In genomic region chr9:27125030-27125429, GRCh38 we compare ENCODE assay signal across 10 cellular contexts. TPM values are rescaled to one million over a fixed set of nuclear protein-coding genes. Genes with fewer than 3 reads are reported as not detected.
DNase-seq lines count a peak whose midpoint lies in the region; ATAC-seq, FAIRE-seq and TF ChIP-seq lines count a peak whose summit lies in the region.
"Had no signal": no experiment of that assay in that cellular context is flagged by ENCODE, and none has a peak within 500 bp of the region (broad histone marks: within the 10 kb centered on the region; RNA-seq: fewer than 3 reads in every experiment).

No MANE protein-coding gene starts in this region.

- no peaks in the 10 kb centered on the region for H3K36me3 ChIP-seq in bronchial epithelial cell (ENCODE audit: control insufficient read depth, insufficient read depth, low read length)
- no peaks in the 10 kb centered on the region for H3K36me3 ChIP-seq in left lung
- no peaks in the 10 kb centered on the region for H3K36me3 ChIP-seq in aorta (ENCODE audit: control insufficient read depth in 1 of 2, insufficient read depth in 2 of 2, low read length in 1 of 2)
- H3K36me3 ChIP-seq in kidney (ENCODE audit: control insufficient read depth in 1 of 2, insufficient read depth in 2 of 2, low read length in 2 of 2): no peaks in the 10 kb centered on the region
- H3K36me3 ChIP-seq: cardiac muscle cell had no signal

- H3K4me1 ChIP-seq in left lung (no peaks in the 10 kb centered on the region), aorta (ENCODE audit: control insufficient read depth in 1 of 2, insufficient read depth in 2 of 2, low read length in 2 of 2) (no peaks in the 10 kb centered on the region), kidney (ENCODE audit: control insufficient read depth in 1 of 2, insufficient read depth in 1 of 2, low read depth in 1 of 2, low read length in 2 of 2) (no peaks in the 10 kb centered on the region)

- TF ChIP-seq CTCF in bronchial epithelial cell (IDR thresholded peaks at IDR 0.05; ENCODE audit: insufficient read depth, low read length, severe bottlenecking) (no peak), left lung (IDR thresholded peaks at IDR 0.05) (no peak), kidney (IDR thresholded peaks at IDR 0.05; ENCODE audit: borderline replicate concordance, extremely low read depth, insufficient read depth) (no peak)

- intact Hi-C loops in left lung (cut with DNase I) (no loop called here), aorta (cut with DNase I) (no loop called here), kidney (cut with DNase I) (no loop called here)

- DNase-seq in NCI-H82 (lab: John Stamatoyannopoulos, UW): peak; percentile 84
- DNase-seq in NCI-H82 treated with DMSO at 0.1 percent for 48 hours (lab: John Stamatoyannopoulos, UW; ENCODE audit: unreplicated experiment): no peak
- DNase-seq in bronchial epithelial cell (ENCODE audit: low read depth): peak; percentile 99
- peak in 1 of 2 donors; percentile 57 for DNase-seq in left lung
- DNase-seq in aorta: peak in 1 of 2 donors; percentile 71
- no peak for DNase-seq in HEK293T (ENCODE audit: extremely low spot score)
- DNase-seq in kidney: no peak

- no peak overlapping the region for H3K4me3 ChIP-seq in bronchial epithelial cell (ENCODE audit: low read depth, low read length)
- no peak overlapping the region for H3K4me3 ChIP-seq in left lung
- H3K4me3 ChIP-seq in aorta (ENCODE audit: low read length in 2 of 2): no peak overlapping the region
- no peak overlapping the region for H3K4me3 ChIP-seq in kidney (ENCODE audit: low read length in 2 of 2)
- H3K4me3 ChIP-seq: cardiac muscle cell had no signal

- 31 to 41% methylated on average over 4 of the region's 4 CpGs for WGBS in aorta, 2 donors

- ATAC-seq in left lung (peak; percentile 89), aorta (ENCODE audit: low FRiP score) (peak; percentile 65), HG03280 (IDR thresholded peaks at IDR 0.05; ENCODE audit: unreplicated experiment) (no peak)

- FAIRE-seq in bronchial epithelial cell (lab: Jason Lieb, UNC): peak; percentile 98
- no peak for FAIRE-seq in kidney (lab: Jason Lieb, UNC)

- no peaks in the 10 kb centered on the region for H3K9me3 ChIP-seq in left lung
- no peaks in the 10 kb centered on the region for H3K9me3 ChIP-seq in aorta (ENCODE audit: control insufficient read depth, low read length)
- no peaks in the 10 kb centered on the region for H3K9me3 ChIP-seq in kidney (ENCODE audit: control insufficient read depth in 1 of 2, low read length in 2 of 2)

- no peak overlapping the region for H3K9ac ChIP-seq in kidney (ENCODE audit: low read length in 2 of 2)

- H3K27ac ChIP-seq in left lung (peak overlapping the region in 1 of 2 donors; percentile 1), aorta (ENCODE audit: low read depth in 1 of 2, low read length in 2 of 2) (no peak overlapping the region), kidney (ENCODE audit: low read depth in 2 of 2, low read length in 2 of 2) (no peak overlapping the region)
- H3K27ac ChIP-seq: C4-2B, cardiac muscle cell had no signal

- POLR2A ChIA-PET in HEK293T (lab: Yijun Ruan, JAX): no interaction called here

- no peaks in the 10 kb centered on the region for H3K27me3 ChIP-seq in bronchial epithelial cell (ENCODE audit: control insufficient read depth, insufficient read depth, low read length)
- H3K27me3 ChIP-seq in left lung: no peaks in the 10 kb centered on the region
- no peaks in the 10 kb centered on the region for H3K27me3 ChIP-seq in aorta (ENCODE audit: control insufficient read depth in 1 of 2, insufficient read depth in 2 of 2, low read length in 1 of 2)
- H3K27me3 ChIP-seq: cardiac muscle cell had no signal

- CTCF ChIA-PET in HEK293T (lab: Yijun Ruan, JAX): no interaction called here

TF ChIP-seq in HEK293T, 16 proteins besides CTCF, POLR2A, EP300 and RAD21:
- TF ChIP-seq NFRKB (IDR thresholded peaks at IDR 0.05) (no peak), FOXM1 (IDR thresholded peaks at IDR 0.05; ENCODE audit: borderline replicate concordance) (no peak)
- TF ChIP-seq, protein P1, sequence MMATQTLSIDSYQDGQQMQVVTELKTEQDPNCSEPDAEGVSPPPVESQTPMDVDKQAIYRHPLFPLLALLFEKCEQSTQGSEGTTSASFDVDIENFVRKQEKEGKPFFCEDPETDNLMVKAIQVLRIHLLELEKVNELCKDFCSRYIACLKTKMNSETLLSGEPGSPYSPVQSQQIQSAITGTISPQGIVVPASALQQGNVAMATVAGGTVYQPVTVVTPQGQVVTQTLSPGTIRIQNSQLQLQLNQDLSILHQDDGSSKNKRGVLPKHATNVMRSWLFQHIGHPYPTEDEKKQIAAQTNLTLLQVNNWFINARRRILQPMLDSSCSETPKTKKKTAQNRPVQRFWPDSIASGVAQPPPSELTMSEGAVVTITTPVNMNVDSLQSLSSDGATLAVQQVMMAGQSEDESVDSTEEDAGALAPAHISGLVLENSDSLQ (IDR thresholded peaks at IDR 0.05): no peak

RNA-seq across cellular contexts. Expression of gene TEK, which starts 16.0 kb away (rescaled TPM):
- total RNA-seq in bronchial epithelial cell (under 0.01 and 0.26 TPM in 2 replicates), left lung (10 to 100 TPM; 20.3 to 39.0 TPM), aorta (10 to 100 TPM; 18.2 to 26.0 TPM), kidney (32.6 TPM)
- polyA plus RNA-seq in aorta (1 to 10 TPM; 1.5 to 1.9 TPM), kidney (ENCODE audit: insufficient read depth, low read depth, low replicate concordance) (16.1 TPM)

Comparison
In these comparisons a context has a peak if more than half of its experiments do, and no peak if none do; other contexts are left out.
1. DNase-seq: peak in NCI-H82 (single experiment) and bronchial epithelial cell (single experiment); none in NCI-H82 treated with DMSO at 0.1 percent for 48 hours (single experiment), HEK293T (single experiment) and kidney (single experiment).
2. RNA of gene TEK, which starts 16.0 kb away (total RNA-seq): 20.3 to 39.0 TPM in left lung, 32.6 TPM in kidney (single experiment) and 18.2 to 26.0 TPM in aorta; under 0.01 to 0.26 TPM in bronchial epithelial cell; every median in the first group is over 10 times any median in the second.